Comparison of ENCODE assay signal across 17 cellular contexts in genomic region chr20:59174975-59175374, GRCh38. TPM values are rescaled to one million over a fixed set of nuclear protein-coding genes. Genes with fewer than 3 reads are reported as not detected.
A peak's percentile ranks its signal among the peaks of the same experiment; 100 is the strongest.
DNase-seq lines count a peak whose midpoint lies in the region; ATAC-seq and TF ChIP-seq lines count a peak whose summit lies in the region.
"Had no signal": no experiment of that assay in that cellular context is flagged by ENCODE, and none has a peak within 500 bp of the region (broad histone marks: within the 10 kb centered on the region; RNA-seq: fewer than 3 reads in every experiment).

No MANE protein-coding gene starts in this region.

- no peaks in the 10 kb centered on the region for H3K27me3 ChIP-seq in CD4-positive, alpha-beta T cell (ENCODE audit: control insufficient read depth, insufficient read depth, low read length)

- no peak overlapping the region for H3K27ac ChIP-seq in CD4-positive, alpha-beta T cell (ENCODE audit: low read depth, low read length)
- H3K27ac ChIP-seq: A549 had no signal

- CTCF ChIA-PET in activated CD8-positive, alpha-beta T cell treated with anti-CD3 and anti-CD28 coated beads for 36 hours (lab: Charles Lee), result interaction anchor here (0.7 to 2.1 kb wide), 6 partner anchors 11 to 87 kb away, joined by 3 to 9 read pairs (median 3); no protein-coding TSS in a partner anchor
- CTCF ChIA-PET in activated CD8-positive, alpha-beta T cell treated with anti-CD3 and anti-CD28 coated beads, Interleukin-2, amount 10 ng/mL, durations not matched to agents 7 days and 5 days (lab: Charles Lee), result interaction anchor here (1.2 to 2.6 kb wide), 4 partner anchors 10 to 87 kb away, joined by 3 to 12 read pairs (median 6); no protein-coding TSS in a partner anchor
- CTCF ChIA-PET in CD4-positive, alpha-beta T cell (lab: Charles Lee), result interaction anchor here (0.9 to 2.6 kb wide), 4 partner anchors 14 to 92 kb away, joined by 3 to 11 read pairs (median 4); no protein-coding TSS in a partner anchor

- peak overlapping the region; percentile 64 for H3K27ac Mint-ChIP-seq in activated CD8-positive, alpha-beta T cell treated with anti-CD3 and anti-CD28 coated beads for 36 hours
- no peak overlapping the region for H3K27ac Mint-ChIP-seq in activated CD8-positive, alpha-beta T cell treated with anti-CD3 and anti-CD28 coated beads, Interleukin-2, amount 10 ng/mL, durations not matched to agents 7 days and 5 days
- peak overlapping the region; percentile 95 for H3K27ac Mint-ChIP-seq in CD4-positive, alpha-beta T cell
- H3K27ac Mint-ChIP-seq in activated T-helper 17 cell treated with anti-CD3 and anti-CD28 coated beads, Interleukin-2, amount 50 U/mL, for 72 hours, result peak overlapping the region; percentile 91
- H3K27ac Mint-ChIP-seq in immature natural killer cell, result peak overlapping the region; percentile 60 to 96 (median 76)

- no peak for TF ChIP-seq CTCF in activated CD8-positive, alpha-beta T cell treated with anti-CD3 and anti-CD28 coated beads for 36 hours (IDR thresholded peaks at IDR 0.05)
- TF ChIP-seq CTCF in CD4-positive, alpha-beta T cell (IDR thresholded peaks at IDR 0.05), result no peak

- peaks cover 94% of the 10 kb centered on the region for H3K4me1 Mint-ChIP-seq in activated CD8-positive, alpha-beta T cell treated with anti-CD3 and anti-CD28 coated beads for 36 hours (ENCODE audit: low read depth)
- peaks cover 76% of the 10 kb centered on the region for H3K4me1 Mint-ChIP-seq in activated CD8-positive, alpha-beta T cell treated with anti-CD3 and anti-CD28 coated beads, Interleukin-2, amount 10 ng/mL, durations not matched to agents 7 days and 5 days (ENCODE audit: low read depth)
- H3K4me1 Mint-ChIP-seq in CD4-positive, alpha-beta T cell (ENCODE audit: low read depth), result peaks cover 96% of the 10 kb centered on the region
- H3K4me1 Mint-ChIP-seq in activated T-helper 17 cell treated with anti-CD3 and anti-CD28 coated beads, Interleukin-2, amount 50 U/mL, for 72 hours, result peaks cover 77% of the 10 kb centered on the region
- H3K4me1 Mint-ChIP-seq in immature natural killer cell, result peaks cover 90 to 100% of the 10 kb centered on the region in 2 donors

- no peak for DNase-seq in activated CD8-positive, alpha-beta T cell treated with anti-CD3 and anti-CD28 coated beads for 36 hours
- no peak for DNase-seq in activated CD8-positive, alpha-beta T cell treated with anti-CD3 and anti-CD28 coated beads, Interleukin-2, amount 10 ng/mL, durations not matched to agents 7 days and 5 days
- DNase-seq in CD4-positive, alpha-beta T cell, result no peak
- no peak for DNase-seq in immature natural killer cell
- DNase-seq in putamen (ENCODE audit: low spot score), result no peak
- DNase-seq in HCEC 1CT, result no peak
- no peak for DNase-seq in NCI-H774 (lab: John Stamatoyannopoulos, UW)
- DNase-seq: C1 segment of cervical spinal cord; EL; NCI-H1417 treated with DMSO at 0.1 percent for 48 hours; NCI-H1930; NCI-H69; NK-92 treated with Interleukin-12 subunit alpha and Interleukin-12 subunit beta, amount 100 ng/mL, for 24 hours had no signal

- intact Hi-C loops in activated CD8-positive, alpha-beta T cell treated with anti-CD3 and anti-CD28 coated beads for 36 hours (cut with micrococcal nuclease), result no loop called here
- intact Hi-C loops in CD4-positive, alpha-beta T cell (cut with DNase I, micrococcal nuclease), result loop anchor here in 1 of 2 experiments (5.0 kb wide), 1 partner anchor 32 kb away; no protein-coding TSS in a partner anchor

- no peak for ATAC-seq in activated CD8-positive, alpha-beta T cell treated with anti-CD3 and anti-CD28 coated beads for 36 hours
- no peak for ATAC-seq in activated CD8-positive, alpha-beta T cell treated with anti-CD3 and anti-CD28 coated beads, Interleukin-2, amount 10 ng/mL, durations not matched to agents 7 days and 5 days
- peak; percentile 50 for ATAC-seq in CD4-positive, alpha-beta T cell (ENCODE audit: poor library complexity)
- no peak for ATAC-seq in activated T-helper 17 cell treated with anti-CD3 and anti-CD28 coated beads, Interleukin-2, amount 50 U/mL, for 72 hours (replicated peaks)
- ATAC-seq: A549, K562 had no signal

- H3K36me3 Mint-ChIP-seq in activated CD8-positive, alpha-beta T cell treated with anti-CD3 and anti-CD28 coated beads for 36 hours (ENCODE audit: low read depth), result peaks cover 74% of the 10 kb centered on the region
- peaks cover 67% of the 10 kb centered on the region for H3K36me3 Mint-ChIP-seq in activated CD8-positive, alpha-beta T cell treated with anti-CD3 and anti-CD28 coated beads, Interleukin-2, amount 10 ng/mL, durations not matched to agents 7 days and 5 days (ENCODE audit: low read depth)
- H3K36me3 Mint-ChIP-seq in CD4-positive, alpha-beta T cell (ENCODE audit: low read depth), result peaks cover 88% of the 10 kb centered on the region
- H3K36me3 Mint-ChIP-seq in activated T-helper 17 cell treated with anti-CD3 and anti-CD28 coated beads, Interleukin-2, amount 50 U/mL, for 72 hours (ENCODE audit: low read depth), result peaks cover 64% of the 10 kb centered on the region
- peaks cover 37 to 59% (median 37%) of the 10 kb centered on the region in 3 donors for H3K36me3 Mint-ChIP-seq in immature natural killer cell

- no peaks in the 10 kb centered on the region for H3K9me3 ChIP-seq in CD4-positive, alpha-beta T cell (ENCODE audit: control insufficient read depth, low read length)
- H3K9me3 ChIP-seq: A549 had no signal

- no peaks in the 10 kb centered on the region for H3K27me3 Mint-ChIP-seq in activated CD8-positive, alpha-beta T cell treated with anti-CD3 and anti-CD28 coated beads for 36 hours
- no peaks in the 10 kb centered on the region for H3K27me3 Mint-ChIP-seq in activated CD8-positive, alpha-beta T cell treated with anti-CD3 and anti-CD28 coated beads, Interleukin-2, amount 10 ng/mL, durations not matched to agents 7 days and 5 days (ENCODE audit: low read depth)
- no peaks in the 10 kb centered on the region for H3K27me3 Mint-ChIP-seq in CD4-positive, alpha-beta T cell
- no peaks in the 10 kb centered on the region for H3K27me3 Mint-ChIP-seq in activated T-helper 17 cell treated with anti-CD3 and anti-CD28 coated beads, Interleukin-2, amount 50 U/mL, for 72 hours
- H3K27me3 Mint-ChIP-seq in immature natural killer cell (ENCODE audit: low read depth in 3 of 3), result peaks cover 0 to 4% (median 2%) of the 10 kb centered on the region in 3 donors

- POLR2A ChIA-PET in activated CD8-positive, alpha-beta T cell treated with anti-CD3 and anti-CD28 coated beads for 36 hours (lab: Charles Lee), result interaction anchor here (0.7 to 2.5 kb wide), 3 partner anchors 10 to 56 kb away, joined by 3 to 5 read pairs (median 5); no protein-coding TSS in a partner anchor
- POLR2A ChIA-PET in activated CD8-positive, alpha-beta T cell treated with anti-CD3 and anti-CD28 coated beads, Interleukin-2, amount 10 ng/mL, durations not matched to agents 7 days and 5 days (lab: Charles Lee), result interaction anchor here (0.6 to 2.8 kb wide), 4 partner anchors 10 to 330 kb away, joined by 3 to 13 read pairs (median 10); partner anchors contain the start of gene ZNF831
- POLR2A ChIA-PET in CD4-positive, alpha-beta T cell (lab: Charles Lee), result interaction anchor here (0.6 to 4.7 kb wide), 7 partner anchors 10 to 88 kb away, joined by 3 to 30 read pairs (median 4); partner anchors contain the start of gene ZNF831

- H3K9me3 Mint-ChIP-seq in activated CD8-positive, alpha-beta T cell treated with anti-CD3 and anti-CD28 coated beads for 36 hours, result no peaks in the 10 kb centered on the region
- peaks cover 5% of the 10 kb centered on the region for H3K9me3 Mint-ChIP-seq in activated CD8-positive, alpha-beta T cell treated with anti-CD3 and anti-CD28 coated beads, Interleukin-2, amount 10 ng/mL, durations not matched to agents 7 days and 5 days (ENCODE audit: insufficient read depth)
- H3K9me3 Mint-ChIP-seq in CD4-positive, alpha-beta T cell, result no peaks in the 10 kb centered on the region
- no peaks in the 10 kb centered on the region for H3K9me3 Mint-ChIP-seq in activated T-helper 17 cell treated with anti-CD3 and anti-CD28 coated beads, Interleukin-2, amount 50 U/mL, for 72 hours
- no peaks in the 10 kb centered on the region for H3K9me3 Mint-ChIP-seq in immature natural killer cell

- no peak overlapping the region for H3K4me3 Mint-ChIP-seq in activated CD8-positive, alpha-beta T cell treated with anti-CD3 and anti-CD28 coated beads for 36 hours
- no peak overlapping the region for H3K4me3 Mint-ChIP-seq in activated CD8-positive, alpha-beta T cell treated with anti-CD3 and anti-CD28 coated beads, Interleukin-2, amount 10 ng/mL, durations not matched to agents 7 days and 5 days
- H3K4me3 Mint-ChIP-seq in CD4-positive, alpha-beta T cell, result peak overlapping the region; percentile 52
- H3K4me3 Mint-ChIP-seq in activated T-helper 17 cell treated with anti-CD3 and anti-CD28 coated beads, Interleukin-2, amount 50 U/mL, for 72 hours, result peak overlapping the region; percentile 57
- peak overlapping the region in 3 of 5 donors; percentile 47 to 96 (median 63) for H3K4me3 Mint-ChIP-seq in immature natural killer cell

RNA-seq across cellular contexts. Expression of gene ZNF831, which starts 11.4 kb away (rescaled TPM):
- total RNA-seq in activated CD8-positive, alpha-beta T cell treated with anti-CD3 and anti-CD28 coated beads for 36 hours, result 10 to 100 TPM; 10.9 to 11.9 TPM
- 1 to 10 TPM; 8.6 to 9.2 TPM for total RNA-seq in activated CD8-positive, alpha-beta T cell treated with anti-CD3 and anti-CD28 coated beads, Interleukin-2, amount 10 ng/mL, durations not matched to agents 7 days and 5 days
- total RNA-seq in CD4-positive, alpha-beta T cell, result 10 to 100 TPM; 24.9 to 25.9 TPM
- total RNA-seq in activated T-helper 17 cell treated with anti-CD3 and anti-CD28 coated beads, Interleukin-2, amount 50 U/mL, for 72 hours, result 10 to 100 TPM; 13.5 to 17.8 TPM
- 1 to 10 TPM in 2 of 3 donors, under 1 TPM in 1; 0.59 to 8.4 (median 2.0) TPM for polyA plus RNA-seq in immature natural killer cell
- total RNA-seq: H1, K562 had no signal
- polyA plus RNA-seq: A549, H1, K562 had no signal

Comparison
In these comparisons a context has a peak if more than half of its experiments do, and no peak if none do; other contexts are left out.
1. H3K4me3 Mint-ChIP-seq: peak in CD4-positive, alpha-beta T cell (single experiment), activated T-helper 17 cell treated with anti-CD3 and anti-CD28 coated beads, Interleukin-2, amount 50 U/mL, for 72 hours (single experiment) and immature natural killer cell (3 of 5); none in activated CD8-positive, alpha-beta T cell treated with anti-CD3 and anti-CD28 coated beads for 36 hours (single experiment) and activated CD8-positive, alpha-beta T cell treated with anti-CD3 and anti-CD28 coated beads, Interleukin-2, amount 10 ng/mL, durations not matched to agents 7 days and 5 days (single experiment).